In genomic region chr11:114477946-114478537, GRCh38 we compare ENCODE assay signal across 1 cellular context.
TF ChIP-seq lines count a peak whose summit lies in the region.

No MANE protein-coding gene starts in this region.

TF ChIP-seq in IMR-90, 13 proteins besides CTCF, POLR2A, EP300 and RAD21 (continued from another document):
- no peak for TF ChIP-seq SMC3 (IDR thresholded peaks at IDR 0.05; ENCODE audit: low read depth, low read length)
- no peak for TF ChIP-seq BHLHE40 (IDR thresholded peaks at IDR 0.05; ENCODE audit: low read depth, low read length)
- no peak for TF ChIP-seq FOS (IDR thresholded peaks at IDR 0.05; ENCODE audit: low read depth, low read length)
